ENCODE assay signal across 15 cellular contexts in genomic region chr1:168688679-168689657, GRCh38. TPM values are rescaled to one million over a fixed set of nuclear protein-coding genes. Genes with fewer than 3 reads are reported as not detected.
DNase-seq lines count a peak whose midpoint lies in the region; ATAC-seq and TF ChIP-seq lines count a peak whose summit lies in the region.
"Had no signal": no experiment of that assay in that cellular context is flagged by ENCODE, and none has a peak within 500 bp of the region (broad histone marks: within the 10 kb centered on the region; RNA-seq: fewer than 3 reads in every experiment).

No MANE protein-coding gene starts in this region.

- no peak overlapping the region for H3K4me3 Mint-ChIP-seq in stimulated activated memory B cell treated with anti-CD40 and anti-IgM and Interleukin-4, amounts not matched to agents 10 μg/mL and 1 μg/mL and 100 μg/mL, for 72 hours

- TF ChIP-seq POLR2A in gastroesophageal sphincter (IDR thresholded peaks at IDR 0.05): no peak

- no peaks in the 10 kb centered on the region for H3K27me3 ChIP-seq in gastroesophageal sphincter

- H3K4me1 Mint-ChIP-seq in stimulated activated memory B cell treated with anti-CD40 and anti-IgM and Interleukin-4, amounts not matched to agents 10 μg/mL and 1 μg/mL and 100 μg/mL, for 72 hours: no peaks in the 10 kb centered on the region

- no peak for ATAC-seq in gastroesophageal sphincter
- ATAC-seq in GM19324 (IDR thresholded peaks at IDR 0.05; ENCODE audit: low FRiP score, unreplicated experiment): no peak
- no peak for ATAC-seq in stimulated activated memory B cell treated with anti-CD40 and anti-IgM and Interleukin-4, amounts not matched to agents 10 μg/mL and 1 μg/mL and 100 μg/mL, for 72 hours
- ATAC-seq: PC-3 had no signal

- no peaks in the 10 kb centered on the region for H3K36me3 ChIP-seq in gastroesophageal sphincter
- H3K36me3 ChIP-seq: HAP-1 had no signal

- DNase-seq in DMS153 (lab: John Stamatoyannopoulos, UW) (peak; percentile 86), NCI-H1436 treated with DMSO at 0.1 percent for 48 hours (lab: John Stamatoyannopoulos, UW) (peak; percentile 33), retina (peak; percentile 32), iPS-NIHi7 (ENCODE audit: extremely low spot score) (no peak), SHP77 treated with DMSO at 0.1 percent for 48 hours (lab: John Stamatoyannopoulos, UW) (no peak)
- DNase-seq: AML-193, DMS79, PC-3 had no signal

- no peak for TF ChIP-seq CTCF in gastroesophageal sphincter (IDR thresholded peaks at IDR 0.05)

- no peak for TF ChIP-seq EP300 in gastroesophageal sphincter (IDR thresholded peaks at IDR 0.05)

- H3K36me3 Mint-ChIP-seq in stimulated activated memory B cell treated with anti-CD40 and anti-IgM and Interleukin-4, amounts not matched to agents 10 μg/mL and 1 μg/mL and 100 μg/mL, for 72 hours: no peaks in the 10 kb centered on the region

- peaks cover 2% of the 10 kb centered on the region for H3K9me3 Mint-ChIP-seq in stimulated activated memory B cell treated with anti-CD40 and anti-IgM and Interleukin-4, amounts not matched to agents 10 μg/mL and 1 μg/mL and 100 μg/mL, for 72 hours

- 19 to 38% methylated on average over 6 to 7 of the region's 7 CpGs for WGBS in gastroesophageal sphincter (ENCODE audit: low coverage in 1 of 2), 2 donors

- H3K27ac ChIP-seq in gastroesophageal sphincter: peak overlapping the region; percentile 11 to 45 (median 18)
- H3K27ac ChIP-seq: KMS-11 had no signal

- no peaks in the 10 kb centered on the region for H3K9me3 ChIP-seq in gastroesophageal sphincter
- H3K9me3 ChIP-seq: HAP-1 had no signal

- H3K4me3 ChIP-seq in gastroesophageal sphincter: no peak overlapping the region
- H3K4me3 ChIP-seq: HAP-1 had no signal

- H3K27ac Mint-ChIP-seq in stimulated activated memory B cell treated with anti-CD40 and anti-IgM and Interleukin-4, amounts not matched to agents 10 μg/mL and 1 μg/mL and 100 μg/mL, for 72 hours: no peak overlapping the region

- H3K4me1 ChIP-seq in gastroesophageal sphincter: peaks cover 0 to 32% (median 3%) of the 10 kb centered on the region in 3 donors
- H3K4me1 ChIP-seq: HAP-1 had no signal

- peaks cover 29% of the 10 kb centered on the region for H3K27me3 Mint-ChIP-seq in stimulated activated memory B cell treated with anti-CD40 and anti-IgM and Interleukin-4, amounts not matched to agents 10 μg/mL and 1 μg/mL and 100 μg/mL, for 72 hours

RNA-seq across cellular contexts. Expression of gene DPT, which starts 40.0 kb away (rescaled TPM):
- total RNA-seq in gastroesophageal sphincter: 100 to 1,000 TPM in 3 of 4 donors, 10 to 100 TPM in 1; 75.2 to 354 (median 130) TPM
- total RNA-seq: dermis microvascular lymphatic vessel endothelial cell, lung microvascular endothelial cell, PC-3 had no signal

Comparison
In these comparisons a context has a peak if more than half of its experiments do, and no peak if none do; other contexts are left out.
1. DNase-seq: peak in DMS153 (single experiment), NCI-H1436 treated with DMSO at 0.1 percent for 48 hours (single experiment) and retina (single experiment); none in iPS-NIHi7 (single experiment) and SHP77 treated with DMSO at 0.1 percent for 48 hours (single experiment).